8 cellular contexts compared by ENCODE assay signal in genomic region chr1:245960171-245960570, GRCh38.
"Had no signal": no experiment of that assay in that cellular context is flagged by ENCODE, and none has a peak within 500 bp of the region (broad histone marks: within the 10 kb centered on the region; RNA-seq: fewer than 3 reads in every experiment).

No MANE protein-coding gene starts in this region.

- ATAC-seq: HCT116, HepG2 had no signal

- H2AFZ ChIP-seq: GM23248 had no signal

- FAIRE-seq: HepG2 had no signal

- H3K27ac ChIP-seq: GM23248, HL-60 had no signal

- H3K36me3 ChIP-seq: HAP-1 had no signal

- DNase-seq: GM23248, GOT3, H7, HFFc6 had no signal

- H3K9me3 ChIP-seq: HAP-1 had no signal

- H3K4me1 ChIP-seq: HAP-1 had no signal

- H3K4me3 ChIP-seq: GM23248, HAP-1 had no signal

- H3K9ac ChIP-seq: GM23248 had no signal
